In genomic region chr11:15653191-15653590, GRCh38 we compare ENCODE assay signal across 28 cellular contexts.
"Had no signal": no experiment of that assay in that cellular context is flagged by ENCODE, and none has a peak within 500 bp of the region (broad histone marks: within the 10 kb centered on the region; RNA-seq: fewer than 3 reads in every experiment).

No MANE protein-coding gene starts in this region.

- H2AFZ ChIP-seq: neural progenitor cell, parathyroid adenoma had no signal

- H3K4me2 ChIP-seq: neural progenitor cell, smooth muscle cell had no signal

- H3K9me3 ChIP-seq: ovary, psoas muscle, right lobe of liver, sigmoid colon, spleen, suprapubic skin, testis, tibial artery, transverse colon, upper lobe of right lung, uterus had no signal

- ATAC-seq: natural killer cell; psoas muscle; right cardiac atrium; right lobe of liver; stimulated activated memory B cell treated with anti-CD40 and anti-IgM and Interleukin-4, amounts not matched to agents 10 μg/mL and 1 μg/mL and 100 μg/mL, for 72 hours; stimulated activated naive CD8-positive, alpha-beta T cell treated with anti-CD3 and anti-CD28 coated beads, Interleukin-15, amount 100 ng/mL, for 72 hours; stimulated activated naive CD8-positive, alpha-beta T cell treated with anti-CD3 and anti-CD28 coated beads, Interleukin-15, Interleukin-2, amounts not matched to agents 100 U/mL and 50 U/mL, for 24 hours; upper lobe of right lung had no signal

- H3K27ac ChIP-seq: neural progenitor cell, ovary, parathyroid adenoma, psoas muscle, right lobe of liver, sigmoid colon, spleen, suprapubic skin, testis, tibial artery, transverse colon, upper lobe of right lung, uterus had no signal

- H3K4me3 ChIP-seq: neural progenitor cell, ovary, psoas muscle, right lobe of liver, sigmoid colon, smooth muscle cell, spleen, suprapubic skin, testis, tibial artery, transverse colon, upper lobe of right lung, uterus had no signal

- H3K36me3 ChIP-seq: neural progenitor cell, ovary, right lobe of liver, sigmoid colon, spleen, suprapubic skin, tibial artery, transverse colon, upper lobe of right lung, uterus had no signal

- H3K27me3 ChIP-seq: neural progenitor cell, ovary, right lobe of liver, suprapubic skin, testis, tibial artery, upper lobe of right lung, uterus had no signal

- H3K79me2 ChIP-seq: parathyroid adenoma had no signal

- H3K4me1 ChIP-seq: parathyroid adenoma had no signal

- DNase-seq: natural killer cell; occipital lobe; ovary; posterior cingulate gyrus; psoas muscle; right cardiac atrium; right lobe of liver; sigmoid colon; spleen; stimulated activated CD4-positive, alpha-beta T cell treated with anti-CD3 and anti-CD28 coated beads, Interleukin-12 subunit alpha, Interleukin-12 subunit beta, amount 100 ng/mL, for 4 hours; stimulated activated CD4-positive, alpha-beta T cell treated with anti-CD3 and anti-CD28 coated beads, Interleukin-1b, Interleukin-23, amount 100 ng/mL, for 48 hours; stimulated activated CD4-positive, alpha-beta T cell treated with anti-CD3 and anti-CD28 coated beads, Interleukin-4, amount 100 ng/mL, for 1 hour; stimulated activated CD4-positive, alpha-beta T cell treated with anti-CD3 and anti-CD28 coated beads, Interleukin-4, amount 100 ng/mL, for 4 hours; stimulated activated CD8-positive, alpha-beta memory T cell treated with anti-CD3 and anti-CD28 coated beads, Interleukin-4, amount 100 ng/mL, for 48 hours; stimulated activated naive CD4-positive, alpha-beta T cell; stimulated activated naive CD8-positive, alpha-beta T cell treated with anti-CD3 and anti-CD28 coated beads, Interleukin-15, amount 100 ng/mL, for 72 hours; stimulated activated naive CD8-positive, alpha-beta T cell treated with anti-CD3 and anti-CD28 coated beads, Interleukin-15, Interleukin-2, amounts not matched to agents 100 U/mL and 50 U/mL, for 24 hours; substantia nigra; testis; tibial artery; transverse colon; upper lobe of right lung; uterus had no signal
